Comparison of ENCODE assay signal across 21 cellular contexts in genomic region chr19:19427935-19428334, GRCh38. TPM values are rescaled to one million over a fixed set of nuclear protein-coding genes. Genes with fewer than 3 reads are reported as not detected.
A peak's percentile ranks its signal among the peaks of the same experiment; 100 is the strongest.
DNase-seq lines count a peak whose midpoint lies in the region; ATAC-seq, FAIRE-seq and TF ChIP-seq lines count a peak whose summit lies in the region.
"Had no signal": no experiment of that assay in that cellular context is flagged by ENCODE, and none has a peak within 500 bp of the region (broad histone marks: within the 10 kb centered on the region; RNA-seq: fewer than 3 reads in every experiment).

No MANE protein-coding gene starts in this region.

- H3K9me3 ChIP-seq in astrocyte (ENCODE audit: insufficient read depth, low read depth, low read length), result no peaks in the 10 kb centered on the region
- H3K9me3 ChIP-seq: left ventricle myocardium inferior, MG63, SJCRH30 had no signal

- H3K27me3 ChIP-seq in GM23338 (ENCODE audit: insufficient read depth) (no peaks in the 10 kb centered on the region), astrocyte (ENCODE audit: insufficient read depth, low read length) (no peaks in the 10 kb centered on the region)
- H3K27me3 ChIP-seq: MG63, SJCRH30 had no signal

- H3K36me3 ChIP-seq in GM23338 (ENCODE audit: insufficient read depth), result no peaks in the 10 kb centered on the region
- H3K36me3 ChIP-seq in astrocyte (ENCODE audit: insufficient read depth, low read length), result no peaks in the 10 kb centered on the region
- H3K36me3 ChIP-seq: left ventricle myocardium inferior had no signal

- H3K4me1 ChIP-seq in GM23338 (ENCODE audit: insufficient read depth), result peaks cover 33% of the 10 kb centered on the region
- H3K4me1 ChIP-seq in astrocyte (ENCODE audit: insufficient read depth, low read length), result peaks cover 7% of the 10 kb centered on the region
- H3K4me1 ChIP-seq: SJCRH30 had no signal

- H2AFZ ChIP-seq in GM23338 (no peak overlapping the region), astrocyte (ENCODE audit: low read depth, low read length) (no peak overlapping the region)
- H2AFZ ChIP-seq: PC-9 had no signal

- H3K27me3 Mint-ChIP-seq in GM23338 (ENCODE audit: insufficient read depth, low read depth, poor library complexity), result peaks cover 8% of the 10 kb centered on the region
- H3K27me3 Mint-ChIP-seq in astrocyte (ENCODE audit: low read depth, unreplicated experiment), result no peaks in the 10 kb centered on the region
- H3K27me3 Mint-ChIP-seq in neural crest cell (ENCODE audit: low read depth), result no peaks in the 10 kb centered on the region
- no peaks in the 10 kb centered on the region for H3K27me3 Mint-ChIP-seq in T-cell
- H3K27me3 Mint-ChIP-seq: activated CD4-positive, alpha-beta memory T cell treated with anti-CD3 and anti-CD28 coated beads, Interleukin-2, amount 10 ng/mL, durations not matched to agents 7 days and 5 days had no signal

- TF ChIP-seq CTCF in GM23338 (conservative IDR thresholded peaks at IDR 0.05; ENCODE audit: low read depth in 2 of 2) (no peak), astrocyte (IDR thresholded peaks at IDR 0.05; ENCODE audit: insufficient read depth, low read depth, low read length) (no peak), neural crest cell (conservative IDR thresholded peaks at IDR 0.05) (no peak)

- H3K9me3 Mint-ChIP-seq in GM23338 (no peaks in the 10 kb centered on the region), astrocyte (ENCODE audit: unreplicated experiment) (no peaks in the 10 kb centered on the region), neural crest cell (no peaks in the 10 kb centered on the region), T-cell (no peaks in the 10 kb centered on the region)
- H3K9me3 Mint-ChIP-seq: activated CD4-positive, alpha-beta memory T cell treated with anti-CD3 and anti-CD28 coated beads, Interleukin-2, amount 10 ng/mL, durations not matched to agents 7 days and 5 days had no signal

- H3K27ac Mint-ChIP-seq in GM23338 (no peak overlapping the region), astrocyte (ENCODE audit: unreplicated experiment) (peak overlapping the region; percentile 53), neural crest cell (ENCODE audit: unreplicated experiment) (peak overlapping the region; percentile 93), T-cell (peak overlapping the region in 1 of 2 donors; percentile 71)
- H3K27ac Mint-ChIP-seq: activated CD4-positive, alpha-beta memory T cell treated with anti-CD3 and anti-CD28 coated beads, Interleukin-2, amount 10 ng/mL, durations not matched to agents 7 days and 5 days had no signal

- POLR2A ChIA-PET in T-cell (lab: Charles Lee), result interaction anchor here in 1 of 2 donors (0.6 kb wide), 1 partner anchor 51 kb away, joined by 3 read pairs; no protein-coding TSS in a partner anchor
- POLR2A ChIA-PET in HEK293T (lab: Yijun Ruan, JAX), result no interaction called here

- CTCF ChIA-PET in T-cell (lab: Charles Lee) (no interaction called here), HEK293T (lab: Yijun Ruan, JAX) (no interaction called here)

- H3K36me3 Mint-ChIP-seq in GM23338 (ENCODE audit: low read depth), result peaks cover 8% of the 10 kb centered on the region; the same call in 1 of the 3 replicates
- H3K36me3 Mint-ChIP-seq in astrocyte (ENCODE audit: low read depth, unreplicated experiment), result peaks cover 5% of the 10 kb centered on the region
- H3K36me3 Mint-ChIP-seq in neural crest cell (ENCODE audit: low read depth), result peaks cover 2% of the 10 kb centered on the region
- H3K36me3 Mint-ChIP-seq in T-cell, result peaks cover 14% of the 10 kb centered on the region

- H3K4me2 ChIP-seq in GM23338 (no peak overlapping the region), astrocyte (ENCODE audit: low read length) (no peak overlapping the region)
- H3K4me2 ChIP-seq: PC-9 had no signal

- H3F3A ChIP-seq in GM23338 (replicated peaks; ENCODE audit: low read depth), result 0 out of 2 replicates have a peak, but pooled peaks cover 8% of the 10 kb centered on the region

- H3K4me1 Mint-ChIP-seq in GM23338 (peaks cover 53% of the 10 kb centered on the region), astrocyte (ENCODE audit: low read depth, unreplicated experiment) (peaks cover 23% of the 10 kb centered on the region), neural crest cell (peaks cover 28% of the 10 kb centered on the region), T-cell (peaks cover 72 to 94% (median 91%) of the 10 kb centered on the region in 3 donors)

- H4K20me1 ChIP-seq in GM23338 (replicated peaks; ENCODE audit: insufficient read depth), result peaks cover 92% of the 10 kb centered on the region
- H4K20me1 ChIP-seq in astrocyte (ENCODE audit: insufficient read depth, low read length), result peaks cover 99% of the 10 kb centered on the region

- peaks cover 100% of the 10 kb centered on the region for H3K79me2 ChIP-seq in GM23338 (replicated peaks; ENCODE audit: insufficient read depth)
- H3K79me2 ChIP-seq in astrocyte (ENCODE audit: insufficient read depth, low read length), result peaks cover 100% of the 10 kb centered on the region

- peak; percentile 22 to 69 for DNase-seq in NOMO-1 (lab: John Stamatoyannopoulos, UW; ENCODE audit: unreplicated experiment in 2 of 2)
- no peak for DNase-seq in NOMO-1 treated with dmso at 0.1 percent for 144 hours (lab: John Stamatoyannopoulos, UW; ENCODE audit: unreplicated experiment)
- no peak for DNase-seq in GM23338 (ENCODE audit: low spot score)
- DNase-seq in astrocyte (ENCODE audit: low read depth), result no peak
- DNase-seq in neural crest cell (ENCODE audit: low read depth, low spot score), result no peak
- no peak for DNase-seq in T-cell
- no peak for DNase-seq in occipital lobe (lab: John Stamatoyannopoulos, UW)
- no peak for DNase-seq in HEK293T (ENCODE audit: extremely low spot score)
- DNase-seq: activated CD4-positive, alpha-beta memory T cell treated with anti-CD3 and anti-CD28 coated beads, Interleukin-2, amount 10 ng/mL, durations not matched to agents 7 days and 5 days; left ventricle myocardium inferior; MG63; NCI-H1694; NCI-H748 treated with DMSO at 0.1 percent for 48 hours; PC-9; SJCRH30; stimulated activated CD4-positive, alpha-beta T cell treated with anti-CD3 and anti-CD28 coated beads, Interleukin-12 subunit alpha, Interleukin-12 subunit beta, amount 100 ng/mL, for 4 hours had no signal

- H3K9me2 ChIP-seq in GM23338 (ENCODE audit: insufficient read depth), result no peaks in the 10 kb centered on the region

- FAIRE-seq in astrocyte (lab: Jason Lieb, UNC), result no peak
- FAIRE-seq: D721Med, endothelial cell of umbilical vein, GM19239, urothelium cell line had no signal

- ATAC-seq in GM23338, result no peak
- ATAC-seq in T-cell (replicated peaks in 1 of 4), result no peak

- H3K4me3 Mint-ChIP-seq in GM23338 (no peak overlapping the region; the same call in 2 of the 3 replicates), astrocyte (ENCODE audit: unreplicated experiment) (no peak overlapping the region), neural crest cell (no peak overlapping the region), T-cell (no peak overlapping the region)
- H3K4me3 Mint-ChIP-seq: activated CD4-positive, alpha-beta memory T cell treated with anti-CD3 and anti-CD28 coated beads, Interleukin-2, amount 10 ng/mL, durations not matched to agents 7 days and 5 days had no signal

- H3K27ac ChIP-seq in GM23338 (ENCODE audit: low read depth) (peak overlapping the region; percentile 77; the same call in 1 of the 2 replicates), astrocyte (ENCODE audit: low read depth, low read length) (no peak overlapping the region)
- H3K27ac ChIP-seq: 22Rv1, left ventricle myocardium inferior, PC-9, SJCRH30 had no signal

- H3K4me3 ChIP-seq in GM23338 (no peak overlapping the region), astrocyte (ENCODE audit: insufficient read depth, low read depth, low read length) (no peak overlapping the region)
- H3K4me3 ChIP-seq: left ventricle myocardium inferior, MG63, PC-9, SJCRH30 had no signal

- no peak overlapping the region for H3K9ac ChIP-seq in astrocyte (ENCODE audit: low read length)

TF ChIP-seq in GM23338, 12 proteins besides CTCF, POLR2A, EP300 and RAD21 (continues in another document):
- TF ChIP-seq CREB1 (CRISPR knock-in tag; IDR thresholded peaks at IDR 0.05; ENCODE audit: low read depth), result no peak

TF ChIP-seq in HEK293T, 16 proteins besides CTCF, POLR2A, EP300 and RAD21:
- TF ChIP-seq L3MBTL2 (conservative IDR thresholded peaks at IDR 0.05), result no peak
- no peak for TF ChIP-seq BHLHE40 (IDR thresholded peaks at IDR 0.05; ENCODE audit: borderline replicate concordance)
- TF ChIP-seq PKNOX1 (IDR thresholded peaks at IDR 0.05), result no peak
- no peak for TF ChIP-seq ELF4 (IDR thresholded peaks at IDR 0.05)
- TF ChIP-seq FOXA1 (IDR thresholded peaks at IDR 0.05), result no peak
- no peak for TF ChIP-seq TARDBP (IDR thresholded peaks at IDR 0.05)
- TF ChIP-seq FOXM1 (IDR thresholded peaks at IDR 0.05; ENCODE audit: borderline replicate concordance), result no peak

RNA-seq across cellular contexts. Expression of gene GATAD2A, which starts 22.5 kb away (rescaled TPM):
- total RNA-seq in GM23338 (2014; rRNA removed; shearing (Covaris generic)), result 123 and 151 TPM in 2 replicates
- 40.0 and 49.2 TPM in 2 replicates for polyA plus RNA-seq in GM23338 (2016; fragmentation: Nextera tagmentation; extraction: Ambion mirVana)
- 143 and 163 TPM in 2 replicates for total RNA-seq in astrocyte
- 150 and 158 TPM in 2 replicates for total RNA-seq in neural crest cell
- total RNA-seq in T-cell, result 100 to 1,000 TPM; 114 to 144 (median 133) TPM
- total RNA-seq in occipital lobe, result 14.2 TPM

Comparison
In these comparisons a context has a peak if more than half of its experiments do, and no peak if none do; other contexts are left out.
1. DNase-seq: peak in NOMO-1 (2 of 2); none in NOMO-1 treated with dmso at 0.1 percent for 144 hours (single experiment), GM23338 (single experiment), astrocyte (single experiment), neural crest cell (single experiment), T-cell (0 of 34), occipital lobe (single experiment) and HEK293T (single experiment).